Comparison of ENCODE assay signal across 1 cellular context in the genomic region with DNA sequence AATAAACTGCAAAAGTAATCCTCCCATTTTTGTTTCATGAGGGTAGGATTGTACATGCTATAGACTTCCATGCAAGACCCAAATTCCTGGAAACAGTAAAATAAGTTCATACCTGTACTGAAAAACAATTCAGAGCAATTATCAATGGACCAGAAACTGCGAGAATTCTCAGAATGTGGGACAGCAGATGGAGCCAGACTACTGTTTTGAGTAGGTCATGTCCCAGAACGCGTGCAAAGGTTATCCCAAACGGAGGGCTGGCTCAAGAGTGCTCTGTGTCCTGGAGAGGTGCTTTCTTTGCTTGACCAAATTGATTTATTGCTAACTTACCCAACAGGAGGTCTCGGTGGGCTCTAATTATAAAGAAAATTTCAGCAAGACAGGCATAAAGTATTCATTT.
TF ChIP-seq lines count a peak whose summit lies in the region.

No MANE protein-coding gene starts in this region.

TF ChIP-seq in GM23338, 12 proteins besides CTCF, POLR2A, EP300 and RAD21 (continued from another document):
- TF ChIP-seq, protein P1, sequence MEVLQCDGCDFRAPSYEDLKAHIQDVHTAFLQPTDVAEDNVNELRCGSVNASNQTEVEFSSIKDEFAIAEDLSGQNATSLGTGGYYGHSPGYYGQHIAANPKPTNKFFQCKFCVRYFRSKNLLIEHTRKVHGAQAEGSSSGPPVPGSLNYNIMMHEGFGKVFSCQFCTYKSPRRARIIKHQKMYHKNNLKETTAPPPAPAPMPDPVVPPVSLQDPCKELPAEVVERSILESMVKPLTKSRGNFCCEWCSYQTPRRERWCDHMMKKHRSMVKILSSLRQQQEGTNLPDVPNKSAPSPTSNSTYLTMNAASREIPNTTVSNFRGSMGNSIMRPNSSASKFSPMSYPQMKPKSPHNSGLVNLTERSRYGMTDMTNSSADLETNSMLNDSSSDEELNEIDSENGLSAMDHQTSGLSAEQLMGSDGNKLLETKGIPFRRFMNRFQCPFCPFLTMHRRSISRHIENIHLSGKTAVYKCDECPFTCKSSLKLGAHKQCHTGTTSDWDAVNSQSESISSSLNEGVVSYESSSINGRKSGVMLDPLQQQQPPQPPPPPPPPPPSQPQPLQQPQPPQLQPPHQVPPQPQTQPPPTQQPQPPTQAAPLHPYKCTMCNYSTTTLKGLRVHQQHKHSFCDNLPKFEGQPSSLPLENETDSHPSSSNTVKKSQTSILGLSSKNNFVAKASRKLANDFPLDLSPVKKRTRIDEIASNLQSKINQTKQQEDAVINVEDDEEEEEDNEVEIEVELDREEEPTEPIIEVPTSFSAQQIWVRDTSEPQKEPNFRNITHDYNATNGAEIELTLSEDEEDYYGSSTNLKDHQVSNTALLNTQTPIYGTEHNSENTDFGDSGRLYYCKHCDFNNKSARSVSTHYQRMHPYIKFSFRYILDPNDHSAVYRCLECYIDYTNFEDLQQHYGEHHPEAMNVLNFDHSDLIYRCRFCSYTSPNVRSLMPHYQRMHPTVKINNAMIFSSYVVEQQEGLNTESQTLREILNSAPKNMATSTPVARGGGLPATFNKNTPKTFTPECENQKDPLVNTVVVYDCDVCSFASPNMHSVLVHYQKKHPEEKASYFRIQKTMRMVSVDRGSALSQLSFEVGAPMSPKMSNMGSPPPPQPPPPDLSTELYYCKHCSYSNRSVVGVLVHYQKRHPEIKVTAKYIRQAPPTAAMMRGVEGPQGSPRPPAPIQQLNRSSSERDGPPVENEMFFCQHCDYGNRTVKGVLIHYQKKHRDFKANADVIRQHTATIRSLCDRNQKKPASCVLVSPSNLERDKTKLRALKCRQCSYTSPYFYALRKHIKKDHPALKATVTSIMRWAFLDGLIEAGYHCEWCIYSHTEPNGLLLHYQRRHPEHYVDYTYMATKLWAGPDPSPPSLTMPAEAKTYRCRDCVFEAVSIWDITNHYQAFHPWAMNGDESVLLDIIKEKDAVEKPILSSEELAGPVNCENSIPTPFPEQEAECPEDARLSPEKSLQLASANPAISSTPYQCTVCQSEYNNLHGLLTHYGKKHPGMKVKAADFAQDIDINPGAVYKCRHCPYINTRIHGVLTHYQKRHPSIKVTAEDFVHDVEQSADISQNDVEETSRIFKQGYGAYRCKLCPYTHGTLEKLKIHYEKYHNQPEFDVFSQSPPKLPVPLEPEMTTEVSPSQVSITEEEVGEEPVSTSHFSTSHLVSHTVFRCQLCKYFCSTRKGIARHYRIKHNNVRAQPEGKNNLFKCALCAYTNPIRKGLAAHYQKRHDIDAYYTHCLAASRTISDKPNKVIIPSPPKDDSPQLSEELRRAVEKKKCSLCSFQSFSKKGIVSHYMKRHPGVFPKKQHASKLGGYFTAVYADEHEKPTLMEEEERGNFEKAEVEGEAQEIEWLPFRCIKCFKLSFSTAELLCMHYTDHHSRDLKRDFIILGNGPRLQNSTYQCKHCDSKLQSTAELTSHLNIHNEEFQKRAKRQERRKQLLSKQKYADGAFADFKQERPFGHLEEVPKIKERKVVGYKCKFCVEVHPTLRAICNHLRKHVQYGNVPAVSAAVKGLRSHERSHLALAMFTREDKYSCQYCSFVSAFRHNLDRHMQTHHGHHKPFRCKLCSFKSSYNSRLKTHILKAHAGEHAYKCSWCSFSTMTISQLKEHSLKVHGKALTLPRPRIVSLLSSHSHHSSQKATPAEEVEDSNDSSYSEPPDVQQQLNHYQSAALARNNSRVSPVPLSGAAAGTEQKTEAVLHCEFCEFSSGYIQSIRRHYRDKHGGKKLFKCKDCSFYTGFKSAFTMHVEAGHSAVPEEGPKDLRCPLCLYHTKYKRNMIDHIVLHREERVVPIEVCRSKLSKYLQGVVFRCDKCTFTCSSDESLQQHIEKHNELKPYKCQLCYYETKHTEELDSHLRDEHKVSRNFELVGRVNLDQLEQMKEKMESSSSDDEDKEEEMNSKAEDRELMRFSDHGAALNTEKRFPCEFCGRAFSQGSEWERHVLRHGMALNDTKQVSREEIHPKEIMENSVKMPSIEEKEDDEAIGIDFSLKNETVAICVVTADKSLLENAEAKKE (CRISPR knock-in tag; IDR thresholded peaks at IDR 0.05): no peak
- TF ChIP-seq CREB1 (CRISPR knock-in tag; IDR thresholded peaks at IDR 0.05; ENCODE audit: low read depth): no peak
TF ChIP-seq in GM23338: peak in this region for 0.
